ENCODE assay signal across 19 cellular contexts in genomic region chr1:165876121-165876520, GRCh38. TPM values are rescaled to one million over a fixed set of nuclear protein-coding genes. Genes with fewer than 3 reads are reported as not detected.
DNase-seq lines count a peak whose midpoint lies in the region; ATAC-seq, FAIRE-seq and TF ChIP-seq lines count a peak whose summit lies in the region.
"Had no signal": no experiment of that assay in that cellular context is flagged by ENCODE, and none has a peak within 500 bp of the region (broad histone marks: within the 10 kb centered on the region; RNA-seq: fewer than 3 reads in every experiment).

No MANE protein-coding gene starts in this region.

- intact Hi-C loops in pancreas (cut with DNase I), result no loop called here

- FAIRE-seq in pancreas (lab: Jason Lieb, UNC), result no peak
- FAIRE-seq: D721Med had no signal

- H3K9me3 ChIP-seq in Peyer's patch, result no peaks in the 10 kb centered on the region
- H3K9me3 ChIP-seq in pancreas, result no peaks in the 10 kb centered on the region
- H3K9me3 ChIP-seq: testis had no signal

- H3K4me3 ChIP-seq in Peyer's patch (no peak overlapping the region), pancreas (no peak overlapping the region)
- H3K4me3 ChIP-seq: heart left ventricle, sigmoid colon, testis had no signal

- H3K36me3 ChIP-seq in Peyer's patch, result no peaks in the 10 kb centered on the region
- no peaks in the 10 kb centered on the region for H3K36me3 ChIP-seq in pancreas
- H3K36me3 ChIP-seq: heart left ventricle, sigmoid colon had no signal

- no peaks in the 10 kb centered on the region for H3K27me3 ChIP-seq in Peyer's patch
- no peaks in the 10 kb centered on the region for H3K27me3 ChIP-seq in pancreas
- H3K27me3 ChIP-seq: heart left ventricle, sigmoid colon, testis had no signal

- 19 to 21% methylated on average over 1 of the region's 1 CpG for WGBS in pancreas, 2 donors

- TF ChIP-seq CTCF in Peyer's patch (IDR thresholded peaks at IDR 0.05) (no peak), pancreas (IDR thresholded peaks at IDR 0.05) (no peak)

- ATAC-seq in GM18858 (IDR thresholded peaks at IDR 0.05; ENCODE audit: unreplicated experiment), result peak; percentile 23
- ATAC-seq in HG02759 (IDR thresholded peaks at IDR 0.05; ENCODE audit: unreplicated experiment), result peak; percentile 23
- peak; percentile 41 to 67 (median 51) for ATAC-seq in pancreas
- ATAC-seq: heart left ventricle, Panc1, SK-N-SH treated with all-trans-retinoic acid at 6 μM for 48 hours had no signal

- peak overlapping the region in 3 of 4 donors; percentile 0 to 29 (median 2) for H3K27ac ChIP-seq in Peyer's patch
- H3K27ac ChIP-seq in pancreas, result peak overlapping the region; percentile 32 to 73 (median 62)
- H3K27ac ChIP-seq: heart left ventricle, sigmoid colon, testis had no signal

- H3K4me1 ChIP-seq in Peyer's patch (peaks cover 0 to 3% (median 2%) of the 10 kb centered on the region in 4 donors), pancreas (peaks cover 10 to 23% (median 21%) of the 10 kb centered on the region in 3 donors)
- H3K4me1 ChIP-seq: sigmoid colon, testis had no signal

- no peak for TF ChIP-seq POLR2A in Peyer's patch (IDR thresholded peaks at IDR 0.05)

- DNase-seq in Peyer's patch, result no peak
- DNase-seq in pancreas, result no peak
- no peak for DNase-seq in NCI-H187 (lab: John Stamatoyannopoulos, UW)
- no peak for DNase-seq in SIG-M5 (lab: John Stamatoyannopoulos, UW)
- DNase-seq in stimulated activated CD4-positive, alpha-beta T cell treated with anti-CD3 and anti-CD28 coated beads, Interleukin-2, amount 100 ng/mL, for 48 hours, result no peak
- DNase-seq in NCI-H446 treated with DMSO at 0.1 percent for 48 hours (lab: John Stamatoyannopoulos, UW), result no peak
- DNase-seq: activated CD4-positive, alpha-beta T cell treated with anti-CD3 and anti-CD28 coated beads, Interleukin-2, amount 50 U/mL, for 1 hour; activated naive CD4-positive, alpha-beta T cell treated with anti-CD3 and anti-CD28 coated beads, Interleukin-2, amount 50 U/mL, for 16 hours; GDM1; heart left ventricle; NCI-H2081 treated with DMSO at 0.1 percent for 48 hours; occipital lobe; sigmoid colon; testis had no signal

RNA-seq across cellular contexts. Expression of gene UCK2, which starts 48.7 kb away (rescaled TPM):
- total RNA-seq in Peyer's patch, result 100 to 1,000 TPM in 2 of 4 donors, 10 to 100 TPM in 2; 36.3 to 117 (median 84.7) TPM
- total RNA-seq in pancreas, result 10 to 100 TPM; 13.0 to 25.5 (median 17.0) TPM
- 10 to 100 TPM; 10.6 to 11.1 TPM for polyA plus RNA-seq in pancreas
